13 cellular contexts compared by ENCODE assay signal in the genomic region with DNA sequence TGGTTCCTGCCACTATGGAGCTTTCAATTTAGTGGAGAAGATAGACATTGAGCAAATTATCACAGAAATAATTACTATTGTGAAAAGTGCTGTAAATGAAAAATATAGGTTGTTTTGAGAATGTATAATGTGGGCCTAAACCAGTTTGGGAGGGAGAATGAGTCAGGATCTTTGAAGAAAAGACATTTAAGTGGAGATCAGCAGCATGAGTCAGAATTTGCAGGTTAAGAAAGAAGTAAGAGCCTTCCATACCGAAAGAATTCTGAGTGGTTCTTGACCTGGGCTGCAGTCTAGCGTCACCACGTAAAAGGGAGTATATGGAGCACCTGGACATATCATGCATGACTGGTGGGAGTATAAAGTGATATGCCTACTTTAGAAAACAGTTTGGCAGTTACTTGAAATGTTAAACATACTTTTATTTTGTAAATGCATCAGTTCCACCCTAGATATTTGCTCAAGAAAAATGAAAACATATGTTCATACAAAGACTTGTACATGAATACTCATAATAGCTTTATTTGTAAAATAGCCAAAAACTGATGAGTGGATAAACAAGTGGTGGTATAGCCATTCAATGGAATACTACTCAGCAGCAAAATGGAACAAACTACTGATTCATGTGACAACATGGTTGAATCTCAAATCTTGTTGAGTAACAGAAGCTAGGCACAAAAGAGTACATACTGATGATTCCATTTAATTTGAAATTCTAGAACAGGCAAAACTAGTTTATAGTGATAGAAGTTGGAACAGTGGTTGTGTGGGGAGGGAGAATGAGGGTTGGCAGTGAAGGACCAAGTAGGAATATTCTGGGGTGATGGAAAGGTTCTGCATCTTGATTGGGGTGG.
DNase-seq lines count a peak whose midpoint lies in the region; ATAC-seq and TF ChIP-seq lines count a peak whose summit lies in the region.
"Had no signal": no experiment of that assay in that cellular context is flagged by ENCODE, and none has a peak within 500 bp of the region (broad histone marks: within the 10 kb centered on the region; RNA-seq: fewer than 3 reads in every experiment).

No MANE protein-coding gene starts in this region.

- H3K9me3 ChIP-seq in KOPT-K1 (ENCODE audit: insufficient read depth, low read length, poor library complexity, severe bottlenecking) (no peaks in the 10 kb centered on the region), mesenchymal stem cell (ENCODE audit: control insufficient read depth, low read length) (no peaks in the 10 kb centered on the region), esophagus muscularis mucosa (no peaks in the 10 kb centered on the region)

- no peaks in the 10 kb centered on the region for H3K27me3 Mint-ChIP-seq in activated naive CD8-positive, alpha-beta T cell treated with anti-CD3 and anti-CD28 coated beads for 36 hours
- H3K27me3 Mint-ChIP-seq: brain had no signal

- H4K8ac ChIP-seq in mesenchymal stem cell (ENCODE audit: low read length) = no peak overlapping the region

- H3K4me1 ChIP-seq in mesenchymal stem cell (ENCODE audit: control insufficient read depth, insufficient read depth, low read depth, low read length) (peaks cover 13% of the 10 kb centered on the region), esophagus muscularis mucosa (peaks cover 22 to 47% (median 36%) of the 10 kb centered on the region in 4 donors)

- H3K4me2 ChIP-seq in mesenchymal stem cell (ENCODE audit: low read length, poor library complexity, severe bottlenecking) = no peak overlapping the region

- H2AK5ac ChIP-seq in mesenchymal stem cell (ENCODE audit: low read length, severe bottlenecking) = no peak overlapping the region

- H3K27ac ChIP-seq in KOPT-K1 (ENCODE audit: low read depth, low read length, poor library complexity, severe bottlenecking) (peak overlapping the region; percentile 95), mesenchymal stem cell (ENCODE audit: low read length, poor library complexity, severe bottlenecking) (no peak overlapping the region), esophagus muscularis mucosa (replicated peaks in 1 of 4) (no peak overlapping the region)

- no peak overlapping the region for H2BK5ac ChIP-seq in mesenchymal stem cell (ENCODE audit: low read depth, low read length, poor library complexity, severe bottlenecking)

- TF ChIP-seq CTCF in esophagus muscularis mucosa (IDR thresholded peaks at IDR 0.05) (no peak), GM20000 (IDR thresholded peaks at IDR 0.05; ENCODE audit: extremely low read depth, missing control alignments) (no peak)

- H2BK15ac ChIP-seq in mesenchymal stem cell (ENCODE audit: low read depth, poor library complexity, severe bottlenecking) = no peak overlapping the region

- TF ChIP-seq EP300 in esophagus muscularis mucosa (IDR thresholded peaks at IDR 0.05) = no peak

- no peak overlapping the region for H3K14ac ChIP-seq in mesenchymal stem cell (ENCODE audit: low read length in 2 of 2)

- H2BK12ac ChIP-seq in mesenchymal stem cell (ENCODE audit: low read length in 2 of 2) = no peak overlapping the region

- H2AFZ ChIP-seq in mesenchymal stem cell (ENCODE audit: low read depth, low read length) = no peak overlapping the region

- no peaks in the 10 kb centered on the region for H3K36me3 ChIP-seq in KOPT-K1 (ENCODE audit: insufficient read depth, low read length)
- no peaks in the 10 kb centered on the region for H3K36me3 ChIP-seq in mesenchymal stem cell (ENCODE audit: control insufficient read depth in 1 of 2, insufficient read depth in 2 of 2, low read depth in 1 of 2, low read length in 2 of 2)
- no peaks in the 10 kb centered on the region for H3K36me3 ChIP-seq in esophagus muscularis mucosa

- H4K91ac ChIP-seq in mesenchymal stem cell (ENCODE audit: low read length) = no peak overlapping the region

- peaks cover 13% of the 10 kb centered on the region for H3K79me1 ChIP-seq in mesenchymal stem cell (replicated peaks; ENCODE audit: low read length, poor library complexity, severe bottlenecking)

- no peak overlapping the region for H2BK120ac ChIP-seq in mesenchymal stem cell (ENCODE audit: low read depth, low read length)

- no peak overlapping the region for H3K9ac ChIP-seq in mesenchymal stem cell (ENCODE audit: low read length)

- intact Hi-C loops in esophagus muscularis mucosa (cut with DNase I) = no loop called here

- DNase-seq in ELR (ENCODE audit: low read depth) (peak; percentile 53), mesenchymal stem cell (peak; percentile 39), esophagus muscularis mucosa (ENCODE audit: extremely low spot score) (no peak), GM20000 (ENCODE audit: low spot score) (no peak), NCI-H2171 treated with DMSO at 0.1 percent for 48 hours (lab: John Stamatoyannopoulos, UW) (no peak)
- DNase-seq in activated naive CD8-positive, alpha-beta T cell treated with anti-CD3 and anti-CD28 coated beads for 36 hours = no peak
- DNase-seq: activated CD8-positive, alpha-beta memory T cell treated with anti-CD3 and anti-CD28 coated beads for 24 hours; COR-L47; NCI-H526; SIG-M5 had no signal

- H3K36me3 Mint-ChIP-seq in activated naive CD8-positive, alpha-beta T cell treated with anti-CD3 and anti-CD28 coated beads for 36 hours = peaks cover 24% of the 10 kb centered on the region
- H3K36me3 Mint-ChIP-seq: brain had no signal

- no peak overlapping the region for H3K4ac ChIP-seq in mesenchymal stem cell (ENCODE audit: low read depth in 1 of 2, low read length in 2 of 2)

- H3K4me1 Mint-ChIP-seq in activated naive CD8-positive, alpha-beta T cell treated with anti-CD3 and anti-CD28 coated beads for 36 hours = peaks cover 77% of the 10 kb centered on the region

- 65% methylated on average over 3 of the region's 3 CpGs for WGBS in mesenchymal stem cell
- WGBS in esophagus muscularis mucosa = 91% methylated on average over 3 of the region's 3 CpGs

- H3K23ac ChIP-seq in mesenchymal stem cell (ENCODE audit: low read length in 2 of 2) = no peak overlapping the region

- H3K27me3 ChIP-seq in mesenchymal stem cell (ENCODE audit: control insufficient read depth in 1 of 2, insufficient read depth in 1 of 2, low read length in 2 of 2) = no peaks in the 10 kb centered on the region
- no peaks in the 10 kb centered on the region for H3K27me3 ChIP-seq in esophagus muscularis mucosa

- H3K4me3 ChIP-seq in mesenchymal stem cell (ENCODE audit: insufficient read depth in 1 of 2, low read depth in 1 of 2, low read length in 2 of 2) (no peak overlapping the region), esophagus muscularis mucosa (no peak overlapping the region)

- H3K4me3 Mint-ChIP-seq in activated naive CD8-positive, alpha-beta T cell treated with anti-CD3 and anti-CD28 coated beads for 36 hours = peak overlapping the region; percentile 36
- H3K4me3 Mint-ChIP-seq: brain had no signal

- no peak for TF ChIP-seq POLR2A in esophagus muscularis mucosa (IDR thresholded peaks at IDR 0.05; ENCODE audit: low read depth)

- no peak overlapping the region for H3K18ac ChIP-seq in mesenchymal stem cell (ENCODE audit: low read depth in 1 of 2, low read length in 2 of 2)

- no peak for ATAC-seq in HG03045 (IDR thresholded peaks at IDR 0.05; ENCODE audit: unreplicated experiment)

- peaks cover 5% of the 10 kb centered on the region for H3K9me3 Mint-ChIP-seq in activated naive CD8-positive, alpha-beta T cell treated with anti-CD3 and anti-CD28 coated beads for 36 hours
- H3K9me3 Mint-ChIP-seq: brain had no signal

- H3K27ac Mint-ChIP-seq in activated naive CD8-positive, alpha-beta T cell treated with anti-CD3 and anti-CD28 coated beads for 36 hours = peak overlapping the region; percentile 85
- H3K27ac Mint-ChIP-seq: brain had no signal

Comparison
In these comparisons a context has a peak if more than half of its experiments do, and no peak if none do; other contexts are left out.
1. DNase-seq: peak in ELR (single experiment) and mesenchymal stem cell (single experiment); none in activated naive CD8-positive, alpha-beta T cell treated with anti-CD3 and anti-CD28 coated beads for 36 hours (single experiment), esophagus muscularis mucosa (single experiment), GM20000 (single experiment) and NCI-H2171 treated with DMSO at 0.1 percent for 48 hours (single experiment).